Comparison of ENCODE assay signal across 8 cellular contexts in genomic region chr15:80977627-80978036, GRCh38. TPM values are rescaled to one million over a fixed set of nuclear protein-coding genes. Genes with fewer than 3 reads are reported as not detected.
A peak's percentile ranks its signal among the peaks of the same experiment; 100 is the strongest.
DNase-seq lines count a peak whose midpoint lies in the region; ATAC-seq, FAIRE-seq and TF ChIP-seq lines count a peak whose summit lies in the region.

No MANE protein-coding gene starts in this region.

- H3K4me1 Mint-ChIP-seq in CD4-positive, alpha-beta memory T cell: peaks cover 30 to 53% (median 39%) of the 10 kb centered on the region in 4 donors
- peaks cover 54% of the 10 kb centered on the region for H3K4me1 Mint-ChIP-seq in stimulated activated naive CD8-positive, alpha-beta T cell treated with anti-CD3 and anti-CD28 coated beads, Interleukin-15, amount 100 ng/mL, for 72 hours

- peak overlapping the region; percentile 5 to 85 (median 80) for H3K27ac Mint-ChIP-seq in CD4-positive, alpha-beta memory T cell
- H3K27ac Mint-ChIP-seq in stimulated activated naive CD8-positive, alpha-beta T cell treated with anti-CD3 and anti-CD28 coated beads, Interleukin-15, amount 100 ng/mL, for 72 hours: no peak overlapping the region

- CTCF ChIA-PET in CD4-positive, alpha-beta memory T cell (lab: Charles Lee; ENCODE audit: partially characterized antibody): interaction anchor here (0.6 to 3.2 kb wide), 8 partner anchors 9 to 289 kb away, joined by 3 to 33 read pairs (median 4); no protein-coding TSS in a partner anchor

- TF ChIP-seq CTCF in breast epithelium (IDR thresholded peaks at IDR 0.05): peak in 2 of 3 donors; percentile 16 to 29

- H3K36me3 Mint-ChIP-seq in CD4-positive, alpha-beta memory T cell: peaks cover 35 to 55% of the 10 kb centered on the region in 2 donors

- H3K4me3 Mint-ChIP-seq in CD4-positive, alpha-beta memory T cell: no peak overlapping the region
- H3K4me3 Mint-ChIP-seq in stimulated activated naive CD8-positive, alpha-beta T cell treated with anti-CD3 and anti-CD28 coated beads, Interleukin-15, amount 100 ng/mL, for 72 hours: no peak overlapping the region

- no peak for TF ChIP-seq POLR2A in breast epithelium (IDR thresholded peaks at IDR 0.05)
- no peak for TF ChIP-seq POLR2A in GM12891 (IDR thresholded peaks at IDR 0.05; ENCODE audit: low read depth, low read length)

- POLR2A ChIA-PET in CD4-positive, alpha-beta memory T cell (lab: Charles Lee; ENCODE audit: partially characterized antibody): interaction anchor here (1.3 kb wide), 1 partner anchor 24 kb away, joined by 3 read pairs; no protein-coding TSS in a partner anchor

- peak in 1 of 5 donors; percentile 29 for DNase-seq in CD4-positive, alpha-beta memory T cell
- DNase-seq in HuH-7 (ENCODE audit: low spot score) (peak; percentile 62), SW480 (ENCODE audit: low spot score) (peak; percentile 33), breast epithelium (ENCODE audit: low spot score in 2 of 2) (no peak), left kidney (ENCODE audit: low read depth, low spot score) (peak; percentile 66), GM12891 (ENCODE audit: insufficient read length, low spot score) (no peak), kidney tubule cell (ENCODE audit: low spot score) (no peak)
- DNase-seq in stimulated activated naive CD8-positive, alpha-beta T cell treated with anti-CD3 and anti-CD28 coated beads, Interleukin-15, amount 100 ng/mL, for 72 hours: peak in 1 of 2 donors; percentile 24

- no peaks in the 10 kb centered on the region for H3K27me3 ChIP-seq in CD4-positive, alpha-beta memory T cell (ENCODE audit: insufficient read depth, low read length)
- H3K27me3 ChIP-seq in breast epithelium: no peaks in the 10 kb centered on the region

- ATAC-seq in stimulated activated naive CD8-positive, alpha-beta T cell treated with anti-CD3 and anti-CD28 coated beads, Interleukin-15, amount 100 ng/mL, for 72 hours: peak; percentile 53

- intact Hi-C loops in CD4-positive, alpha-beta memory T cell (cut with micrococcal nuclease): loop anchor here (1.0 to 10.0 kb wide), 2 partner anchors 131 to 427 kb away; no protein-coding TSS in a partner anchor
- intact Hi-C loops in breast epithelium (cut with DNase I; ENCODE audit: low total_unique reads): no loop called here

- H3K4me1 ChIP-seq in CD4-positive, alpha-beta memory T cell (ENCODE audit: insufficient read depth, low read length): peaks cover 16% of the 10 kb centered on the region
- no peaks in the 10 kb centered on the region for H3K4me1 ChIP-seq in breast epithelium

- no peak overlapping the region for H3K27ac ChIP-seq in CD4-positive, alpha-beta memory T cell (ENCODE audit: low read depth, low read length)
- H3K27ac ChIP-seq in breast epithelium: no peak overlapping the region

- no peaks in the 10 kb centered on the region for H3K9me3 Mint-ChIP-seq in CD4-positive, alpha-beta memory T cell
- no peaks in the 10 kb centered on the region for H3K9me3 Mint-ChIP-seq in stimulated activated naive CD8-positive, alpha-beta T cell treated with anti-CD3 and anti-CD28 coated beads, Interleukin-15, amount 100 ng/mL, for 72 hours

- no peak for FAIRE-seq in GM12891 (lab: Jason Lieb, UNC)

- H3K9me3 ChIP-seq in CD4-positive, alpha-beta memory T cell (ENCODE audit: control insufficient read depth in 1 of 2, low read length in 2 of 2): no peaks in the 10 kb centered on the region
- no peaks in the 10 kb centered on the region for H3K9me3 ChIP-seq in breast epithelium

- no peaks in the 10 kb centered on the region for H3K27me3 Mint-ChIP-seq in CD4-positive, alpha-beta memory T cell
- H3K27me3 Mint-ChIP-seq in stimulated activated naive CD8-positive, alpha-beta T cell treated with anti-CD3 and anti-CD28 coated beads, Interleukin-15, amount 100 ng/mL, for 72 hours: no peaks in the 10 kb centered on the region

- no peak overlapping the region for H3K4me3 ChIP-seq in CD4-positive, alpha-beta memory T cell (ENCODE audit: low read length in 2 of 2)
- H3K4me3 ChIP-seq in breast epithelium: no peak overlapping the region

- H3K36me3 ChIP-seq in CD4-positive, alpha-beta memory T cell (ENCODE audit: insufficient read depth, low read length): peaks cover 28% of the 10 kb centered on the region
- no peaks in the 10 kb centered on the region for H3K36me3 ChIP-seq in breast epithelium

TF ChIP-seq in GM12891, 5 proteins besides CTCF, POLR2A, EP300 and RAD21:
- no peak for TF ChIP-seq POLR2AphosphoS5 (IDR thresholded peaks at IDR 0.05; ENCODE audit: low read depth, low read length)
- TF ChIP-seq SPI1 (IDR thresholded peaks at IDR 0.05; ENCODE audit: low read depth, low read length): no peak
- TF ChIP-seq PAX5 (IDR thresholded peaks at IDR 0.05; ENCODE audit: insufficient read depth, low read length, severe bottlenecking): no peak
- TF ChIP-seq POU2F2 (IDR thresholded peaks at IDR 0.05; ENCODE audit: low read depth, low read length): no peak
- no peak for TF ChIP-seq TAF1 (IDR thresholded peaks at IDR 0.05; ENCODE audit: low read depth, low read length)
TF ChIP-seq in GM12891: peak in this region for 0.

RNA-seq across cellular contexts. Expression of gene MESD, which starts 12.0 kb away (rescaled TPM):
- total RNA-seq in CD4-positive, alpha-beta memory T cell: 10 to 100 TPM; 43.3 to 44.6 TPM
- 10 to 100 TPM; 32.2 to 35.7 TPM for polyA plus RNA-seq in CD4-positive, alpha-beta memory T cell
- total RNA-seq in breast epithelium: 10 to 100 TPM; 17.1 to 32.9 (median 27.2) TPM
- 12.6 TPM for polyA plus RNA-seq in GM12891 (2012; ENCODE audit: low read depth, missing spikeins)

RNA-seq across cellular contexts. Expression of gene TLNRD1, which starts 23.1 kb away (rescaled TPM):
- total RNA-seq in CD4-positive, alpha-beta memory T cell: 10 to 100 TPM; 29.7 to 29.8 TPM
- 1 to 10 TPM; 2.4 to 5.2 TPM for polyA plus RNA-seq in CD4-positive, alpha-beta memory T cell
- 10 to 100 TPM; 15.1 to 21.6 (median 16.8) TPM for total RNA-seq in breast epithelium
- polyA plus RNA-seq in GM12891 (2012; ENCODE audit: low read depth, missing spikeins): 6.8 TPM

Comparison
In these comparisons a context has a peak if more than half of its experiments do, and no peak if none do; other contexts are left out.
1. DNase-seq: peak in HuH-7 (single experiment), SW480 (single experiment) and left kidney (single experiment); none in breast epithelium (0 of 2), GM12891 (single experiment) and kidney tubule cell (single experiment).
2. H3K27ac Mint-ChIP-seq: peak in CD4-positive, alpha-beta memory T cell (7 of 7); none in stimulated activated naive CD8-positive, alpha-beta T cell treated with anti-CD3 and anti-CD28 coated beads, Interleukin-15, amount 100 ng/mL, for 72 hours (0 of 2).